In genomic region chr3:61877359-61877770, GRCh38 we compare ENCODE assay signal across 8 cellular contexts.
DNase-seq lines count a peak whose midpoint lies in the region; ATAC-seq and TF ChIP-seq lines count a peak whose summit lies in the region.

No MANE protein-coding gene starts in this region.

- H3K36me3 ChIP-seq in GM06990 (ENCODE audit: control insufficient read depth, insufficient read depth, low read length) (no peaks in the 10 kb centered on the region), spleen (no peaks in the 10 kb centered on the region)

- ATAC-seq in GM21515 (IDR thresholded peaks at IDR 0.05; ENCODE audit: unreplicated experiment) (peak; percentile 92), HG03520 (IDR thresholded peaks at IDR 0.05; ENCODE audit: unreplicated experiment) (peak; percentile 94)

- H3K4me3 ChIP-seq in GM06990 (replicated peaks; ENCODE audit: low read depth, low read length): no peak overlapping the region
- H3K4me3 ChIP-seq in spleen: no peak overlapping the region

- H3K4me1 ChIP-seq in spleen: peaks cover 0 to 4% (median 4%) of the 10 kb centered on the region in 6 donors

- intact Hi-C loops in spleen (cut with DNase I; ENCODE audit: low total_unique reads): no loop called here

- WGBS in spleen, 5 donors: 60 to 67% (median 61%) methylated on average over 4 of the region's 4 CpGs

- no peaks in the 10 kb centered on the region; the same call in 1 of the 2 replicates for H3K27me3 ChIP-seq in GM06990 (replicated peaks; ENCODE audit: control insufficient read depth, insufficient read depth, low read length)
- H3K27me3 ChIP-seq in spleen (replicated peaks in 1 of 7): no peaks in the 10 kb centered on the region

- TF ChIP-seq POLR2A in spleen (IDR thresholded peaks at IDR 0.05): no peak

- H3K27ac ChIP-seq in spleen: no peak overlapping the region

- TF ChIP-seq CTCF in GM06990 (IDR thresholded peaks at IDR 0.05; ENCODE audit: insufficient read depth, low read length, poor library complexity, severe bottlenecking): peak; percentile 31
- TF ChIP-seq CTCF in spleen (IDR thresholded peaks at IDR 0.05 in 8 of 11, conservative IDR thresholded peaks at IDR 0.05 in 3 of 11): no peak

- DNase-seq in GM06990 (ENCODE audit: extremely low read depth, insufficient read length): peak; percentile 30
- peak; percentile 42 for DNase-seq in fibroblast of gingiva (ENCODE audit: low read depth)
- no peak for DNase-seq in activated naive CD4-positive, alpha-beta T cell treated with Interleukin-2 at 50 U/mL for 16 hours
- DNase-seq in spleen: no peak
- DNase-seq in activated effector memory CD4-positive, alpha-beta T cell treated with Interleukin-2 at 50 U/mL for 16 hours: no peak
- DNase-seq in cerebellar nuclear complex (lab: John Stamatoyannopoulos, UW): no peak

- H3K9me3 ChIP-seq in spleen: no peaks in the 10 kb centered on the region

Comparison
In these comparisons a context has a peak if more than half of its experiments do, and no peak if none do; other contexts are left out.
1. DNase-seq: peak in GM06990 (single experiment) and fibroblast of gingiva (single experiment); none in activated naive CD4-positive, alpha-beta T cell treated with Interleukin-2 at 50 U/mL for 16 hours (single experiment), spleen (single experiment), activated effector memory CD4-positive, alpha-beta T cell treated with Interleukin-2 at 50 U/mL for 16 hours (single experiment) and cerebellar nuclear complex (0 of 2).